In the genomic region with DNA sequence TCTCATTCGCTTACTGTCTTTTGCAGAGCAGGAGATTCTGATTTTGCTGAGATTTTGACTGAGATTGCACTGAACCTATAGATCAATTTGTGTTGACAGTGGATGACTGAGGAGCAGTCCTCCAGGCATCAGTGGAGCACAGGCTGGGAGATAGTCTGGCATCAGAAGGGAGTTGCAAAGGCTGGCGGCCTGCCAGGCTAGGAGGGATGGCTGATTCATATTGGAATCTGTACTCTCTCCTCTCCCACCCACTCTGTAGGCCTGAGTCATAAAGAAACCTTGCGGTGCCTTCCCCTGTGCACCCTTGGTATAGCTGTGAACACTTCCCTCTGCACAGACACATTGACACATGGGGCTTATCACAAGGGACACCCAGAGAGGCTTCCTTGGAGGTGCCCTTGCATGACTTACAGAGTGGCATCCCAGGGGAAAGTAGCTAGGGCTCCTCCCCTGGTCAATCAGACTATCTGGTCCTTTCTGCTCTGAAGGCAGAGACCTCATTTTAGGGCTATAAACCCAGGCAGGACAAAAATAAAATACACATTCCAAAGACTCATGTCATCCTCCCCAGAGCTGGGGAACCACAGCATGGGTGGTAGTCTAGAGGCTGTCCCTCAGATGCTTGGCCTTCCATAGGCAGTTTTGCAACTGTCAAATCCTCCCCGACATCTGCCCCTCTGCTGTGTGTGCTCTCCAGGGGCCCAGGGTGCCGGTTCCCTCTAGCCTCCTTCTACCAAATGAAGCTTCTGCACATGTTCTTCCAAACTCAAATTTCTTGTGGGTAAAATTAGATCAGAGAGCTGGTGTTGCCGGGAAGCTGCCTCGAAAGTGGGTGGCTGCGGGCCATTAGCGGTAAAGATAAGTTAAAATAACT, we compare ENCODE assay signal across 8 cellular contexts. TPM values are rescaled to one million over a fixed set of nuclear protein-coding genes. Genes with fewer than 3 reads are reported as not detected.
DNase-seq lines count a peak whose midpoint lies in the region; ATAC-seq and TF ChIP-seq lines count a peak whose summit lies in the region.

No MANE protein-coding gene starts in this region.

- H4K20me1 ChIP-seq in OCI-LY3 (ENCODE audit: insufficient read depth, low read length): peaks cover 31% of the 10 kb centered on the region

- no peaks in the 10 kb centered on the region for H3K36me3 ChIP-seq in OCI-LY3 (replicated peaks; ENCODE audit: low read depth, low read length)

- intact Hi-C loops in left cardiac atrium (cut with DNase I): no loop called here

- DNase-seq in activated effector memory CD4-positive, alpha-beta T cell treated with Interleukin-2 at 50 U/mL for 16 hours: peak; percentile 32
- DNase-seq in left cardiac atrium (peak; percentile 87), cerebellum (ENCODE audit: low spot score) (no peak), NCI-H1092 (lab: John Stamatoyannopoulos, UW) (no peak)
- peak; percentile 56 to 69 for DNase-seq in stimulated activated CD4-positive, alpha-beta T cell treated with anti-CD3 and anti-CD28 coated beads, Interleukin-1b, Interleukin-23, amount 100 ng/mL, for 4 hours (ENCODE audit: low read depth in 2 of 2)

- H3K4me1 ChIP-seq in OCI-LY3 (ENCODE audit: low read length): peaks cover 26% of the 10 kb centered on the region

- H3K27me3 ChIP-seq in OCI-LY3 (ENCODE audit: low read depth, low read length): peaks cover 79% of the 10 kb centered on the region

- H3K9ac ChIP-seq in OCI-LY3 (ENCODE audit: low read length): no peak overlapping the region

- H3K9me3 ChIP-seq in OCI-LY3 (ENCODE audit: insufficient read depth, low read length): no peaks in the 10 kb centered on the region

- no peaks in the 10 kb centered on the region for H3K79me2 ChIP-seq in OCI-LY3 (ENCODE audit: low read length)

- no peak overlapping the region for H2AFZ ChIP-seq in OCI-LY3 (ENCODE audit: low read depth, low read length)

- ATAC-seq in GM18858 (IDR thresholded peaks at IDR 0.05; ENCODE audit: unreplicated experiment) (peak; percentile 100), HG02870 (IDR thresholded peaks at IDR 0.05; ENCODE audit: unreplicated experiment) (peak; percentile 100), left cardiac atrium (peak; percentile 66 to 96)

- no peak overlapping the region for H3K27ac ChIP-seq in OCI-LY3 (ENCODE audit: low read length)

- peak overlapping the region; percentile 63 for H3K4me2 ChIP-seq in OCI-LY3 (ENCODE audit: low read length)

- 0 out of 2 replicates have a peak overlapping the region, but pooled peaks have one; percentile 11 for H3K4me3 ChIP-seq in OCI-LY3 (ENCODE audit: low read length)

- no peak for TF ChIP-seq CTCF in OCI-LY3 (IDR thresholded peaks at IDR 0.05; ENCODE audit: low read depth, low read length)

RNA-seq across cellular contexts. Expression of a gene that starts 37.4 kb away (rescaled TPM):
- total RNA-seq in left cardiac atrium (10 to 100 TPM in 1 of 2 donors, 1 to 10 TPM in 1; 5.2 to 10.8 TPM), cerebellum (12.1 TPM)

Comparison
In these comparisons a context has a peak if more than half of its experiments do, and no peak if none do; other contexts are left out.
1. DNase-seq: peak in activated effector memory CD4-positive, alpha-beta T cell treated with Interleukin-2 at 50 U/mL for 16 hours (single experiment), left cardiac atrium (single experiment) and stimulated activated CD4-positive, alpha-beta T cell treated with anti-CD3 and anti-CD28 coated beads, Interleukin-1b, Interleukin-23, amount 100 ng/mL, for 4 hours (2 of 2); none in cerebellum (single experiment) and NCI-H1092 (single experiment).
2. Peak in every context shown above with its lines, with median percentiles within 50 percentile points of each other: ATAC-seq.